ENCODE assay signal across 20 cellular contexts in genomic region chr2:39225564-39225963, GRCh38. TPM values are rescaled to one million over a fixed set of nuclear protein-coding genes. Genes with fewer than 3 reads are reported as not detected.
DNase-seq lines count a peak whose midpoint lies in the region; ATAC-seq and TF ChIP-seq lines count a peak whose summit lies in the region.
"Had no signal": no experiment of that assay in that cellular context is flagged by ENCODE, and none has a peak within 500 bp of the region (broad histone marks: within the 10 kb centered on the region; RNA-seq: fewer than 3 reads in every experiment).

No MANE protein-coding gene starts in this region.

- peak; percentile 61 for DNase-seq in activated CD4-positive, alpha-beta T cell treated with anti-CD3 and anti-CD28 coated beads, Interleukin-2, amount 10 ng/mL, durations not matched to agents 24 days and 14 days
- DNase-seq in activated CD4-positive, alpha-beta T cell treated with anti-CD3 and anti-CD28 coated beads, Interleukin-2, amount 50 U/mL, for 4 hours = no peak
- DNase-seq in GM12865 (ENCODE audit: low read depth) (peak; percentile 40), MM.1S (peak; percentile 10), nucleus accumbens (lab: John Stamatoyannopoulos, UW) (no peak)
- DNase-seq in stimulated activated CD4-positive, alpha-beta T cell treated with anti-CD3 and anti-CD28 coated beads, Interleukin-4, amount 100 ng/mL, for 1 hour = no peak
- DNase-seq: CD8-positive, alpha-beta T cell; NCI-H1436; NCI-H2029 treated with DMSO at 0.1 percent for 48 hours; NCI-H2171 treated with DMSO at 0.1 percent for 48 hours; NCI-H774; Right ventricle myocardium superior had no signal

- H3K4me1 ChIP-seq in MM.1S (ENCODE audit: low read length) = peaks cover 7% of the 10 kb centered on the region

- peak; percentile 64 for ATAC-seq in activated T-helper 17 cell treated with anti-CD3 and anti-CD28 coated beads, Interleukin-2, amount 50 U/mL, for 72 hours (replicated peaks)
- no peak for ATAC-seq in GM21723 (IDR thresholded peaks at IDR 0.05; ENCODE audit: unreplicated experiment)
- ATAC-seq: CD8-positive, alpha-beta T cell; K562; Panc1 had no signal

- peaks cover 4% of the 10 kb centered on the region for H3K36me3 Mint-ChIP-seq in activated CD4-positive, alpha-beta T cell treated with anti-CD3 and anti-CD28 coated beads, Interleukin-2, amount 10 ng/mL, durations not matched to agents 24 days and 14 days (ENCODE audit: low read depth)
- no peaks in the 10 kb centered on the region for H3K36me3 Mint-ChIP-seq in activated T-helper 17 cell treated with anti-CD3 and anti-CD28 coated beads, Interleukin-2, amount 50 U/mL, for 72 hours (ENCODE audit: low read depth)
- H3K36me3 Mint-ChIP-seq: CD8-positive, alpha-beta T cell had no signal

- H4K20me1 ChIP-seq in MM.1S (ENCODE audit: insufficient read depth, low read length) = no peaks in the 10 kb centered on the region
- H4K20me1 ChIP-seq: BLaER1 had no signal

- no peaks in the 10 kb centered on the region for H3K27me3 ChIP-seq in MM.1S (replicated peaks; ENCODE audit: insufficient read depth, low read length)
- H3K27me3 ChIP-seq: BLaER1 had no signal

- no peaks in the 10 kb centered on the region for H3K27me3 Mint-ChIP-seq in activated CD4-positive, alpha-beta T cell treated with anti-CD3 and anti-CD28 coated beads, Interleukin-2, amount 10 ng/mL, durations not matched to agents 24 days and 14 days
- no peaks in the 10 kb centered on the region for H3K27me3 Mint-ChIP-seq in activated T-helper 17 cell treated with anti-CD3 and anti-CD28 coated beads, Interleukin-2, amount 50 U/mL, for 72 hours

- H3K4me3 ChIP-seq in GM12865 (ENCODE audit: low read depth, low read length) = no peak overlapping the region
- H3K4me3 ChIP-seq in MM.1S (ENCODE audit: low read length) = no peak overlapping the region
- H3K4me3 ChIP-seq: BLaER1, K562 had no signal

- peaks cover 42% of the 10 kb centered on the region for H3K4me1 Mint-ChIP-seq in activated CD4-positive, alpha-beta T cell treated with anti-CD3 and anti-CD28 coated beads, Interleukin-2, amount 10 ng/mL, durations not matched to agents 24 days and 14 days
- peaks cover 25% of the 10 kb centered on the region for H3K4me1 Mint-ChIP-seq in activated T-helper 17 cell treated with anti-CD3 and anti-CD28 coated beads, Interleukin-2, amount 50 U/mL, for 72 hours

- peak overlapping the region; percentile 9; the same call in 1 of the 2 replicates for H3K4me2 ChIP-seq in MM.1S (ENCODE audit: low read depth, low read length)
- H3K4me2 ChIP-seq: BLaER1 had no signal

- TF ChIP-seq CTCF in GM12865 (IDR thresholded peaks at IDR 0.05; ENCODE audit: insufficient read depth, low read depth, low read length, missing control alignments) (no peak), MM.1S (IDR thresholded peaks at IDR 0.05; ENCODE audit: low read length) (no peak)

- intact Hi-C loops in activated CD4-positive, alpha-beta T cell treated with anti-CD3 and anti-CD28 coated beads, Interleukin-2, amount 10 ng/mL, durations not matched to agents 24 days and 14 days (cut with micrococcal nuclease) = loop anchor here (1.0 to 10.0 kb wide), 3 partner anchors 8 to 481 kb away; no protein-coding TSS in a partner anchor

- H3K4me3 Mint-ChIP-seq in activated CD4-positive, alpha-beta T cell treated with anti-CD3 and anti-CD28 coated beads, Interleukin-2, amount 10 ng/mL, durations not matched to agents 24 days and 14 days = peak overlapping the region; percentile 31
- peak overlapping the region; percentile 44 for H3K4me3 Mint-ChIP-seq in activated T-helper 17 cell treated with anti-CD3 and anti-CD28 coated beads, Interleukin-2, amount 50 U/mL, for 72 hours
- H3K4me3 Mint-ChIP-seq: CD8-positive, alpha-beta T cell had no signal

- H3K9me2 ChIP-seq in MM.1S (replicated peaks; ENCODE audit: insufficient read depth, low read length) = no peaks in the 10 kb centered on the region

- H3F3A ChIP-seq in MM.1S (ENCODE audit: insufficient read depth, low read length) = no peaks in the 10 kb centered on the region

- H3K36me3 ChIP-seq in MM.1S (replicated peaks; ENCODE audit: insufficient read depth, low read length) = no peaks in the 10 kb centered on the region
- H3K36me3 ChIP-seq: BLaER1 had no signal

- H2AFZ ChIP-seq in MM.1S (ENCODE audit: low read length) = no peak overlapping the region

- H3K9me3 ChIP-seq in MM.1S (replicated peaks; ENCODE audit: insufficient read depth, low read length) = no peaks in the 10 kb centered on the region
- H3K9me3 ChIP-seq: BLaER1 had no signal

- peak overlapping the region; percentile 40 for H3K27ac Mint-ChIP-seq in activated CD4-positive, alpha-beta T cell treated with anti-CD3 and anti-CD28 coated beads, Interleukin-2, amount 10 ng/mL, durations not matched to agents 24 days and 14 days
- H3K27ac Mint-ChIP-seq in activated T-helper 17 cell treated with anti-CD3 and anti-CD28 coated beads, Interleukin-2, amount 50 U/mL, for 72 hours = peak overlapping the region; percentile 38
- H3K27ac Mint-ChIP-seq: CD8-positive, alpha-beta T cell had no signal

- no peak overlapping the region for H3K27ac ChIP-seq in MM.1S (ENCODE audit: low read length)
- H3K27ac ChIP-seq: BLaER1 had no signal

- H3K79me2 ChIP-seq in MM.1S (ENCODE audit: low read length) = no peaks in the 10 kb centered on the region

- no peak overlapping the region for H3K9ac ChIP-seq in MM.1S (ENCODE audit: low read length)
- H3K9ac ChIP-seq: BLaER1 had no signal

- peaks cover 9% of the 10 kb centered on the region for H3K9me3 Mint-ChIP-seq in activated CD4-positive, alpha-beta T cell treated with anti-CD3 and anti-CD28 coated beads, Interleukin-2, amount 10 ng/mL, durations not matched to agents 24 days and 14 days
- H3K9me3 Mint-ChIP-seq in activated T-helper 17 cell treated with anti-CD3 and anti-CD28 coated beads, Interleukin-2, amount 50 U/mL, for 72 hours = no peaks in the 10 kb centered on the region
- H3K9me3 Mint-ChIP-seq: CD8-positive, alpha-beta T cell had no signal

RNA-seq across cellular contexts. Expression of gene CDKL4, which starts 18.2 kb away (rescaled TPM):
- total RNA-seq in activated CD4-positive, alpha-beta T cell treated with anti-CD3 and anti-CD28 coated beads, Interleukin-2, amount 10 ng/mL, durations not matched to agents 24 days and 14 days = not detected in 2 replicates
- under 1 TPM; 0.35 to 0.50 TPM for total RNA-seq in activated T-helper 17 cell treated with anti-CD3 and anti-CD28 coated beads, Interleukin-2, amount 50 U/mL, for 72 hours
- total RNA-seq: A172; CD8-positive, alpha-beta T cell; H1; K562; NCI-H460; Right ventricle myocardium superior had no signal

Comparison
In these comparisons a context has a peak if more than half of its experiments do, and no peak if none do; other contexts are left out.
1. DNase-seq: peak in activated CD4-positive, alpha-beta T cell treated with anti-CD3 and anti-CD28 coated beads, Interleukin-2, amount 10 ng/mL, durations not matched to agents 24 days and 14 days (single experiment), GM12865 (single experiment) and MM.1S (single experiment); none in activated CD4-positive, alpha-beta T cell treated with anti-CD3 and anti-CD28 coated beads, Interleukin-2, amount 50 U/mL, for 4 hours (0 of 2), nucleus accumbens (0 of 56) and stimulated activated CD4-positive, alpha-beta T cell treated with anti-CD3 and anti-CD28 coated beads, Interleukin-4, amount 100 ng/mL, for 1 hour (single experiment).